26 cellular contexts compared by ENCODE assay signal in genomic region chr1:11543796-11544195, GRCh38.
"Had no signal": no experiment of that assay in that cellular context is flagged by ENCODE, and none has a peak within 500 bp of the region (broad histone marks: within the 10 kb centered on the region; RNA-seq: fewer than 3 reads in every experiment).

No MANE protein-coding gene starts in this region.

- H3K27ac ChIP-seq: colonic mucosa, coronary artery, dorsolateral prefrontal cortex, epithelial cell of prostate, esophagus muscularis mucosa, esophagus squamous epithelium, foreskin keratinocyte, gastrocnemius medialis, gastroesophageal sphincter, heart left ventricle had no signal

- H3K4me3 ChIP-seq: colonic mucosa, coronary artery, dorsolateral prefrontal cortex, esophagus muscularis mucosa, esophagus squamous epithelium, gastrocnemius medialis, gastroesophageal sphincter, heart left ventricle had no signal

- H3K27me3 ChIP-seq: colonic mucosa had no signal

- ATAC-seq: effector memory CD8-positive, alpha-beta T cell; esophagus mucosa; foreskin keratinocyte; gastrocnemius medialis; gastroesophageal sphincter; heart left ventricle had no signal

- H3K9me3 ChIP-seq: colonic mucosa, esophagus muscularis mucosa, esophagus squamous epithelium, gastrocnemius medialis, gastroesophageal sphincter, heart left ventricle had no signal

- FAIRE-seq: colon, endometrium, endothelial cell of umbilical vein, frontal cortex had no signal

- DNase-seq: colonic mucosa; cortex of kidney; dorsolateral prefrontal cortex; effector CD4-positive, alpha-beta T cell; effector CD8-positive, alpha-beta T cell; effector memory CD4-positive, alpha-beta T cell; effector memory CD8-positive, alpha-beta T cell; endodermal cell; erythroblast; esophagus squamous epithelium; foreskin fibroblast; foreskin keratinocyte; foreskin melanocyte; gastrocnemius medialis; glutamatergic neuron; head of caudate nucleus had no signal

- H3K36me3 ChIP-seq: colonic mucosa, esophagus muscularis mucosa, esophagus squamous epithelium, gastrocnemius medialis, gastroesophageal sphincter, heart left ventricle had no signal

- H3K4me1 ChIP-seq: colonic mucosa, esophagus muscularis mucosa, esophagus squamous epithelium, foreskin keratinocyte, gastrocnemius medialis, gastroesophageal sphincter, heart left ventricle had no signal
